Comparison of ENCODE assay signal across 8 cellular contexts in the genomic region with DNA sequence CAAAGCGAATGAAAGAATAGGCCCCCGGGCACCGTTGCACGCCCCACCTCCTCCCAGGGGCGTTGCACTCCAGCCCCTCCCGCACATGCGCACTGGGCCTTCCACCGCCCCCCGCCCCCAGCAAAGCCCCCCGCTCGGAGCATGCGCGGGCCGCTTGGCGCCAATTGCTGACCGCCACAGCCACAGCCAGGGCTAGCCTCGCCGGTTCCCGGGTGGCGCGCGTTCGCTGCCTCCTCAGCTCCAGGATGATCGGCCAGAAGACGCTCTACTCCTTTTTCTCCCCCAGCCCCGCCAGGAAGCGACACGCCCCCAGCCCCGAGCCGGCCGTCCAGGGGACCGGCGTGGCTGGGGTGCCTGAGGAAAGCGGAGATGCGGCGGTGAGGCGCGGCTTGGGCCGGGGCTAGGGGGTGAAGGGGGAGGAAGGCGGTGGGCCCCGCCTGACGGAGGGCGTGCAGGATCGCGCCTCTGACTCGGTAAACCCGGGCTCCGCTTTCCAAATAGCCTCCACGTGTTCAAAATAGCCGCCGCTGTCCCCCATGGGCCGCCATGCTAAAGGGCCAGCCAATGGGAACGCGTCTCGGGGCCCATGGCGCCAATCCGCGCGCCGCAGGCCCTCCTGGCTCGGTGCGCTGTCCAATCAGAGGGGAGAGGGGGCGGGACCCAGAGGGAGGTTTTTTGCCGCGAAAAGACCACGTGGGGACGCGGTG. TPM values are rescaled to one million over a fixed set of nuclear protein-coding genes. Genes with fewer than 3 reads are reported as not detected.
DNase-seq lines count a peak whose midpoint lies in the region; ATAC-seq and TF ChIP-seq lines count a peak whose summit lies in the region.

A gene (plus strand): TSS at position 163 of the 707 bp plus-strand sequence. CDS start 83 bp downstream, at position 246.

- H3K9me3 Mint-ChIP-seq in CD8-positive, alpha-beta memory T cell = no peaks in the 10 kb centered on the region

- peaks cover 0 to 16% (median 5%) of the 10 kb centered on the region in 3 donors for H3K36me3 Mint-ChIP-seq in CD8-positive, alpha-beta memory T cell

- DNase-seq in CD8-positive, alpha-beta memory T cell = peak; percentile 93 to 97 (median 96)
- DNase-seq in GM20000 (ENCODE audit: low spot score) (peak; percentile 99), HT-29 (ENCODE audit: low spot score) (peak; percentile 95), lung (ENCODE audit: low spot score) (peak; percentile 98)
- DNase-seq in NK-92 treated with Interleukin-12 subunit alpha and Interleukin-12 subunit beta, amount 100 ng/mL, for 24 hours (lab: John Stamatoyannopoulos, UW) = peak; percentile 88
- peak; percentile 83 to 95 for DNase-seq in activated CD8-positive, alpha-beta memory T cell treated with anti-CD3 and anti-CD28 coated beads for 1 hour (ENCODE audit: extremely low read depth in 1 of 2, low read depth in 1 of 2)
- peak; percentile 93 to 96 (median 96) for DNase-seq in stimulated activated CD4-positive, alpha-beta T cell treated with anti-CD3 and anti-CD28 coated beads, TNF-alpha, amount 100 ng/mL, for 24 hours (ENCODE audit: low read depth in 3 of 3)

- no peaks in the 10 kb centered on the region for H3K9me3 ChIP-seq in CD8-positive, alpha-beta memory T cell (ENCODE audit: low read length)
- H3K9me3 ChIP-seq in ectodermal cell (ENCODE audit: control insufficient read depth, low read length) (no peaks in the 10 kb centered on the region), lung (ENCODE audit: control insufficient read depth in 2 of 2, insufficient read depth in 1 of 2, low read length in 1 of 2) (no peaks in the 10 kb centered on the region)

- POLR2A ChIA-PET in CD8-positive, alpha-beta memory T cell (lab: Charles Lee) = no interaction called here

- peaks cover 27% of the 10 kb centered on the region for H3K4me1 ChIP-seq in CD8-positive, alpha-beta memory T cell (ENCODE audit: insufficient read depth, low read length)
- H3K4me1 ChIP-seq in ectodermal cell (ENCODE audit: control insufficient read depth, insufficient read depth, low read length) = peaks cover 3% of the 10 kb centered on the region
- H3K4me1 ChIP-seq in lung (ENCODE audit: control insufficient read depth in 2 of 2, insufficient read depth in 2 of 2, low read length in 2 of 2) = peaks cover 3 to 18% of the 10 kb centered on the region in 2 donors

- peak within 1 kb of the TSS; percentile 61 to 98 (median 86) for H3K27ac Mint-ChIP-seq in CD8-positive, alpha-beta memory T cell

- no peaks in the 10 kb centered on the region for H3K27me3 ChIP-seq in CD8-positive, alpha-beta memory T cell (ENCODE audit: insufficient read depth, low read length, poor library complexity, severe bottlenecking)
- H3K27me3 ChIP-seq in ectodermal cell (ENCODE audit: control insufficient read depth, insufficient read depth, low read length, poor library complexity, severe bottlenecking) (no peaks in the 10 kb centered on the region), lung (ENCODE audit: control insufficient read depth, insufficient read depth) (no peaks in the 10 kb centered on the region)

- peak; percentile 95 for ATAC-seq in lung (ENCODE audit: insufficient read depth, low FRiP score)

- peak within 1 kb of the TSS; percentile 85 to 93 (median 88) for H3K4me3 Mint-ChIP-seq in CD8-positive, alpha-beta memory T cell

- CTCF ChIA-PET in CD8-positive, alpha-beta memory T cell (lab: Charles Lee) = interaction anchor here (1.1 to 1.4 kb wide), 2 partner anchors 14 to 296 kb away, joined by 3 to 4 read pairs; no protein-coding TSS in a partner anchor

- WGBS in ectodermal cell, 2 experiments = 0 to 1% methylated on average over 68 of the region's 68 CpGs
- 1% methylated on average over 55 to 68 of the region's 68 CpGs for WGBS in lung, 2 donors

- TF ChIP-seq CTCF in GM20000 (IDR thresholded peaks at IDR 0.05; ENCODE audit: extremely low read depth, missing control alignments) = no peak
- TF ChIP-seq CTCF in lung (IDR thresholded peaks at IDR 0.05; ENCODE audit: control extremely low read depth, extremely low read depth) = no peak

- peak within 1 kb of the TSS; percentile 80 for H3K4me3 ChIP-seq in CD8-positive, alpha-beta memory T cell (ENCODE audit: low read length)
- H3K4me3 ChIP-seq in ectodermal cell (ENCODE audit: insufficient read depth, low read depth, low read length) = peak within 1 kb of the TSS; percentile 91
- H3K4me3 ChIP-seq in lung = peak within 1 kb of the TSS; percentile 66

- H3K4me1 Mint-ChIP-seq in CD8-positive, alpha-beta memory T cell = peaks cover 42 to 55% (median 45%) of the 10 kb centered on the region in 3 donors

- H3K27ac ChIP-seq in CD8-positive, alpha-beta memory T cell (ENCODE audit: low read depth, low read length) = peak within 1 kb of the TSS; percentile 18
- H3K27ac ChIP-seq in ectodermal cell (ENCODE audit: insufficient read depth, low read depth, low read length, poor library complexity, severe bottlenecking) = peak within 1 kb of the TSS; percentile 90
- H3K27ac ChIP-seq in lung (ENCODE audit: low read depth in 1 of 2, low read length in 1 of 2) = peak within 1 kb of the TSS; percentile 71 to 87

- H3K36me3 ChIP-seq in CD8-positive, alpha-beta memory T cell (ENCODE audit: insufficient read depth, low read length) = peaks cover 8% of the 10 kb centered on the region
- H3K36me3 ChIP-seq in ectodermal cell (ENCODE audit: control insufficient read depth, insufficient read depth, low read length) (peaks cover 22% of the 10 kb centered on the region), lung (ENCODE audit: control insufficient read depth in 2 of 2, insufficient read depth in 2 of 2, low read length in 2 of 2) (peaks cover 2 to 7% of the 10 kb centered on the region in 2 donors)

- H3K27me3 Mint-ChIP-seq in CD8-positive, alpha-beta memory T cell = no peaks in the 10 kb centered on the region

RNA-seq across cellular contexts. Expression of the gene that starts here (rescaled TPM):
- total RNA-seq in CD8-positive, alpha-beta memory T cell = 100 to 1,000 TPM in 1 of 2 experiments, 10 to 100 TPM in 1; 92.3 to 101 TPM
- 37.7 TPM for polyA plus RNA-seq in CD8-positive, alpha-beta memory T cell
- total RNA-seq in HT-29 (2014; rRNA removed; shearing (Covaris generic)) = 134 and 158 TPM in 2 replicates
- 129 TPM for polyA plus RNA-seq in ectodermal cell (2013, experiment 1 of 4)
- polyA plus RNA-seq in ectodermal cell (2013, experiment 2 of 4) = 141 TPM
- polyA plus RNA-seq in ectodermal cell (2013, experiment 3 of 4) = 90.9 TPM
- 95.9 TPM for polyA plus RNA-seq in ectodermal cell (2013, experiment 4 of 4)
- total RNA-seq in lung = 10 to 100 TPM; 17.2 to 17.8 TPM
- 10 to 100 TPM; 11.8 to 12.5 TPM for polyA plus RNA-seq in lung

Comparison
In these comparisons a context has a peak if more than half of its experiments do, and no peak if none do; other contexts are left out.
1. Peak in every context shown above with its lines: DNase-seq, ATAC-seq, H3K4me3 ChIP-seq and H3K27ac ChIP-seq.
2. H3K27ac ChIP-seq: peak in every context shown above with its lines; median percentile 90 in ectodermal cell; 79 in lung; 18 in CD8-positive, alpha-beta memory T cell.